14 cellular contexts compared by ENCODE assay signal in the genomic region with DNA sequence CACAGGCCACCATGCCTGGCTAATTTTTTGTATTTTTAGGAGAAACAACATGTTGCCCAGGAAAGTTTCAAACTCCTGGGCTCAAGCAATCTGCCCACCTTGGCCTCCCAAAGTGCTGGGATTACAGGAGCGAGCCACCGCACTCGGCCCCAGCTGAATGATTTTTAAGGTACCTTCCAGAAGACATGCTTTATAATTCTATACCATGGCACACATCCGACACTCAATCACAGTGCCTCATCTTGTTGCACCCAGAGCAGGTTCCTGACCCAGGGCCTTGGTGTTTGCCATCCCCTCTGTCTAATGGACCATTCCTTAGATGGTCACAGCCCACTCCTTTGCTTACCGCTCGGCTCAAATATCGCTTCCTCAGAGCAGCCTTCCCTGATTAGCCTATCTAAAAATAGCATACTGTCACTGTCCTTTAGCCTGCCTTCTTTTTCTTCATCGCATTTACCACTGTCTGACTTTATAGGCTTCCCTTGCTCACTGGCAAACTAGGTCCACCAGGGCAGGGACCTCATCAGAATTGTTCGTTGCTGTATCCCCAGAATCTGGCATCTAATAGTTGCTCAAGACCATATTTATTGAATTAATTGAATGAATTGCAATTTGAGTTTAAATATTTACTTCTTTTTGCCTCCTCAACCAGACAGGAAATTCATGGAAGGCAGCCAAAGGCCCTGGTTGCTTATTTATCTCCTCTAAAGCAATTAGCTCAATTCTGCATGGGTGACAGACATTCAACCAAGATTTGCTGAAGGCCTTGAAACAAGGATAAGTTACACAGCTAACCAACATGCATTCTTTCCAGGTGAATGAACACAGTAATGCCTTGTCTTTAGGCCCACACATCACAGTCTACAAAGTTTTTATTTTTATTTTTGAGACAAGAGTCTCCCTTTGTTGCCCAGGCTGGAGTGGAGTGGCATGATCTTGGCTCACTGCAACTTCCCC. TPM values are rescaled to one million over a fixed set of nuclear protein-coding genes. Genes with fewer than 3 reads are reported as not detected.
DNase-seq lines count a peak whose midpoint lies in the region; ATAC-seq and TF ChIP-seq lines count a peak whose summit lies in the region.
"Had no signal": no experiment of that assay in that cellular context is flagged by ENCODE, and none has a peak within 500 bp of the region (broad histone marks: within the 10 kb centered on the region; RNA-seq: fewer than 3 reads in every experiment).

No MANE protein-coding gene starts in this region.

- CTCF ChIA-PET in A673 (lab: Charles Lee) = interaction anchor here (1.2 kb wide), 1 partner anchor 122 kb away, joined by 4 read pairs; a partner anchor contains a TSS

- H3K9me3 ChIP-seq in A673 (ENCODE audit: low read depth, low read length, poor library complexity, severe bottlenecking) (no peaks in the 10 kb centered on the region), adipocyte (ENCODE audit: control insufficient read depth, low read length) (no peaks in the 10 kb centered on the region), right lobe of liver (no peaks in the 10 kb centered on the region)
- H3K9me3 ChIP-seq: neutrophil had no signal

- no TSS peak for BruUV-seq in A673 (replicated peaks; lab: Mats Ljungman, UMichigan)

- ATAC-seq in right lobe of liver (peak in 3 of 4 donors; percentile 22 to 34 (median 31)), HG03095 (IDR thresholded peaks at IDR 0.05; ENCODE audit: unreplicated experiment) (no peak), HG03045 (IDR thresholded peaks at IDR 0.05; ENCODE audit: unreplicated experiment) (no peak)
- ATAC-seq: stimulated activated naive CD8-positive, alpha-beta T cell treated with anti-CD3 and anti-CD28 coated beads, Interleukin-15, Interleukin-2, amounts not matched to agents 100 U/mL and 50 U/mL, for 24 hours had no signal

- TF ChIP-seq POLR2A in right lobe of liver (IDR thresholded peaks at IDR 0.05) = no peak

- H3K9me3 Mint-ChIP-seq in HFFc6 = no peaks in the 10 kb centered on the region

- H3K27ac ChIP-seq in A673 (ENCODE audit: low read depth, low read length, poor library complexity, severe bottlenecking) (peak overlapping the region; percentile 22), right lobe of liver (no peak overlapping the region)
- H3K27ac ChIP-seq: brain microvascular endothelial cell, neutrophil had no signal

- H3K27me3 ChIP-seq in A673 (replicated peaks; ENCODE audit: insufficient read depth, low read depth, low read length, poor library complexity) = no peaks in the 10 kb centered on the region
- no peaks in the 10 kb centered on the region for H3K27me3 ChIP-seq in adipocyte (replicated peaks; ENCODE audit: control insufficient read depth, insufficient read depth, low read length)
- H3K27me3 ChIP-seq in right lobe of liver = no peaks in the 10 kb centered on the region
- H3K27me3 ChIP-seq: brain microvascular endothelial cell, neutrophil had no signal

- 64% methylated on average over 7 of the region's 9 CpGs for WGBS in right lobe of liver (ENCODE audit: insufficient coverage, low coverage, low lambda C conversion rate, missing lambda C conversion rate)

- no peak overlapping the region for H3K9ac ChIP-seq in adipocyte (ENCODE audit: low read length)

- DNase-seq in A673 (ENCODE audit: low spot score) (peak; percentile 49), H4 (ENCODE audit: low spot score) (peak; percentile 49), adipocyte (ENCODE audit: low read depth) (peak; percentile 24), right lobe of liver (peak in 1 of 3 donors; percentile 43), HFFc6 (no peak)
- no peak for DNase-seq in effector CD4-positive, alpha-beta T cell
- DNase-seq: activated effector memory CD4-positive, alpha-beta T cell treated with anti-CD3 and anti-CD28 coated beads, Interleukin-2, amount 50 U/mL, for 16 hours; brain microvascular endothelial cell; NCI-H2227 treated with DMSO at 0.1 percent for 48 hours; OCI-M1; stimulated activated naive CD8-positive, alpha-beta T cell treated with anti-CD3 and anti-CD28 coated beads, Interleukin-15, Interleukin-2, amounts not matched to agents 100 U/mL and 50 U/mL, for 24 hours had no signal

- no peak overlapping the region for H3K4me3 Mint-ChIP-seq in HFFc6

- POLR2A ChIA-PET in A673 (lab: Charles Lee; ENCODE audit: low non-redundant PET) = interaction anchor here (0.6 kb wide), 1 partner anchor 72 kb away, joined by 9 read pairs; no protein-coding TSS in a partner anchor

- intact Hi-C loops in A673 (cut with micrococcal nuclease; ENCODE audit: unreplicated experiment) (no loop called here), right lobe of liver (cut with DNase I) (no loop called here)

- no peak overlapping the region for H3K27ac Mint-ChIP-seq in HFFc6

- no peaks in the 10 kb centered on the region for H3K36me3 ChIP-seq in A673 (ENCODE audit: insufficient read depth, low read length, poor library complexity, severe bottlenecking)
- H3K36me3 ChIP-seq in adipocyte (ENCODE audit: control insufficient read depth, insufficient read depth, low read length, severe bottlenecking) = no peaks in the 10 kb centered on the region
- H3K36me3 ChIP-seq in right lobe of liver = no peaks in the 10 kb centered on the region
- H3K36me3 ChIP-seq: brain microvascular endothelial cell, neutrophil had no signal

- no peaks in the 10 kb centered on the region for H3K27me3 Mint-ChIP-seq in HFFc6 (ENCODE audit: insufficient read depth)

- H3K4me1 Mint-ChIP-seq in HFFc6 (ENCODE audit: low read depth) = peaks cover 9% of the 10 kb centered on the region

- no peak for TF ChIP-seq CTCF in A673 (conservative IDR thresholded peaks at IDR 0.05; ENCODE audit: low read depth, low read length)
- no peak for TF ChIP-seq CTCF in right lobe of liver (IDR thresholded peaks at IDR 0.05)
- TF ChIP-seq CTCF in HFFc6 (IDR thresholded peaks at IDR 0.05) = no peak

- no peaks in the 10 kb centered on the region for H3K36me3 Mint-ChIP-seq in HFFc6 (ENCODE audit: low read depth)

- peaks cover 10% of the 10 kb centered on the region for H3K4me1 ChIP-seq in A673 (ENCODE audit: insufficient read depth, low read length, poor library complexity, severe bottlenecking)
- no peaks in the 10 kb centered on the region for H3K4me1 ChIP-seq in adipocyte (ENCODE audit: control insufficient read depth, insufficient read depth, low read length)
- peaks cover 0 to 10% (median 0%) of the 10 kb centered on the region in 4 donors for H3K4me1 ChIP-seq in right lobe of liver

- H3K4me3 ChIP-seq in A673 (ENCODE audit: low read depth, low read length, poor library complexity, severe bottlenecking) (no peak overlapping the region), adipocyte (ENCODE audit: low read length) (no peak overlapping the region), right lobe of liver (no peak overlapping the region)

RNA-seq across cellular contexts. Expression of a gene that starts 6.3 kb away (rescaled TPM):
- total RNA-seq in A673 (2021) = 16.8 and 18.3 TPM in 2 replicates
- total RNA-seq in H4 (2014; rRNA removed; shearing (Covaris generic)) = 3.9 and 6.1 TPM in 2 replicates
- total RNA-seq in right lobe of liver = 10 to 100 TPM in 1 of 6 experiments, 1 to 10 TPM in 5; 7.2 to 13.2 (median 9.3) TPM
- total RNA-seq in HFFc6 (2021; fragmentation: NEBNext Ultra II Directional; extraction: Animal tissue kit (Norgen Biotek cat#: 25700)) = 10 to 100 TPM; 19.4 to 23.0 (median 21.6) TPM

Comparison
In these comparisons a context has a peak if more than half of its experiments do, and no peak if none do; other contexts are left out.
1. DNase-seq: peak in A673 (single experiment), H4 (single experiment) and adipocyte (single experiment); none in effector CD4-positive, alpha-beta T cell (single experiment) and HFFc6 (single experiment).
2. ATAC-seq: peak in right lobe of liver (3 of 4); none in HG03095 (single experiment) and HG03045 (single experiment).